23 cellular contexts compared by ENCODE assay signal in genomic region chr12:62317017-62317416, GRCh38.
"Had no signal": no experiment of that assay in that cellular context is flagged by ENCODE, and none has a peak within 500 bp of the region (broad histone marks: within the 10 kb centered on the region; RNA-seq: fewer than 3 reads in every experiment).

No MANE protein-coding gene starts in this region.

- H3K27me3 ChIP-seq: adrenal gland had no signal

- H3K27me3 Mint-ChIP-seq: activated CD4-positive, alpha-beta T cell treated with anti-CD3 and anti-CD28 coated beads for 36 hours; activated CD8-positive, alpha-beta memory T cell treated with anti-CD3 and anti-CD28 coated beads, Interleukin-2, amount 10 ng/mL, durations not matched to agents 7 days and 5 days; activated naive CD4-positive, alpha-beta T cell treated with anti-CD3 and anti-CD28 coated beads, Interleukin-2, amount 10 ng/mL, durations not matched to agents 7 days and 5 days; activated naive CD8-positive, alpha-beta T cell treated with anti-CD3 and anti-CD28 coated beads, Interleukin-2, amount 10 ng/mL, durations not matched to agents 7 days and 5 days; activated T-cell treated with anti-CD3 and anti-CD28 coated beads, Interleukin-2, amount 50 U/mL, for 24 hours; activated T-helper 17 cell treated with anti-CD3 and anti-CD28 coated beads, Interleukin-2, amount 50 U/mL, for 72 hours; T-cell had no signal

- H3K9me3 ChIP-seq: adrenal gland had no signal

- H3K27ac Mint-ChIP-seq: activated CD4-positive, alpha-beta T cell treated with anti-CD3 and anti-CD28 coated beads for 36 hours; activated CD8-positive, alpha-beta memory T cell treated with anti-CD3 and anti-CD28 coated beads, Interleukin-2, amount 10 ng/mL, durations not matched to agents 7 days and 5 days; activated naive CD4-positive, alpha-beta T cell treated with anti-CD3 and anti-CD28 coated beads, Interleukin-2, amount 10 ng/mL, durations not matched to agents 7 days and 5 days; activated naive CD8-positive, alpha-beta T cell treated with anti-CD3 and anti-CD28 coated beads, Interleukin-2, amount 10 ng/mL, durations not matched to agents 7 days and 5 days; activated T-cell treated with anti-CD3 and anti-CD28 coated beads, Interleukin-2, amount 50 U/mL, for 24 hours; activated T-helper 17 cell treated with anti-CD3 and anti-CD28 coated beads, Interleukin-2, amount 50 U/mL, for 72 hours had no signal

- H3K27ac ChIP-seq: adrenal gland, VCaP had no signal

- H3K4me3 ChIP-seq: adrenal gland had no signal

- DNase-seq: activated CD4-positive, alpha-beta T cell treated with anti-CD3 and anti-CD28 coated beads for 36 hours; activated CD4-positive, alpha-beta T cell treated with anti-CD3 and anti-CD28 coated beads, Interleukin-2, amount 50 U/mL, for 4 hours; activated CD8-positive, alpha-beta memory T cell treated with anti-CD3 and anti-CD28 coated beads, Interleukin-2, amount 10 ng/mL, durations not matched to agents 7 days and 5 days; activated gamma-delta T cell; activated naive CD4-positive, alpha-beta T cell treated with anti-CD3 and anti-CD28 coated beads, Interleukin-2, amount 10 ng/mL, durations not matched to agents 7 days and 5 days; activated naive CD8-positive, alpha-beta T cell treated with anti-CD3 and anti-CD28 coated beads, Interleukin-2, amount 10 ng/mL, durations not matched to agents 7 days and 5 days; activated T-cell treated with anti-CD3 and anti-CD28 coated beads, Interleukin-2, amount 50 U/mL, for 24 hours; adrenal gland; anterior cingulate cortex; Karpas-422; MM.1S; NCI-H1105 treated with DMSO at 0.1 percent for 48 hours; NCI-H146; NCI-H187 treated with DMSO at 0.1 percent for 48 hours; NCI-H2081 treated with DMSO at 0.1 percent for 48 hours; NCI-H2171; NCI-H226; NCI-H526; NCI-H82; SIG-M5; T-cell had no signal

- H3K9me3 Mint-ChIP-seq: T-cell had no signal

- H3K4me3 Mint-ChIP-seq: activated CD4-positive, alpha-beta T cell treated with anti-CD3 and anti-CD28 coated beads for 36 hours; activated CD8-positive, alpha-beta memory T cell treated with anti-CD3 and anti-CD28 coated beads, Interleukin-2, amount 10 ng/mL, durations not matched to agents 7 days and 5 days; activated naive CD4-positive, alpha-beta T cell treated with anti-CD3 and anti-CD28 coated beads, Interleukin-2, amount 10 ng/mL, durations not matched to agents 7 days and 5 days; activated naive CD8-positive, alpha-beta T cell treated with anti-CD3 and anti-CD28 coated beads, Interleukin-2, amount 10 ng/mL, durations not matched to agents 7 days and 5 days; activated T-cell treated with anti-CD3 and anti-CD28 coated beads, Interleukin-2, amount 50 U/mL, for 24 hours; activated T-helper 17 cell treated with anti-CD3 and anti-CD28 coated beads, Interleukin-2, amount 50 U/mL, for 72 hours had no signal

- ATAC-seq: activated CD4-positive, alpha-beta T cell treated with anti-CD3 and anti-CD28 coated beads for 36 hours; activated CD8-positive, alpha-beta memory T cell treated with anti-CD3 and anti-CD28 coated beads, Interleukin-2, amount 10 ng/mL, durations not matched to agents 7 days and 5 days; activated T-helper 17 cell treated with anti-CD3 and anti-CD28 coated beads, Interleukin-2, amount 50 U/mL, for 72 hours; T-cell had no signal
